ENCODE assay signal across 8 cellular contexts in the genomic region with DNA sequence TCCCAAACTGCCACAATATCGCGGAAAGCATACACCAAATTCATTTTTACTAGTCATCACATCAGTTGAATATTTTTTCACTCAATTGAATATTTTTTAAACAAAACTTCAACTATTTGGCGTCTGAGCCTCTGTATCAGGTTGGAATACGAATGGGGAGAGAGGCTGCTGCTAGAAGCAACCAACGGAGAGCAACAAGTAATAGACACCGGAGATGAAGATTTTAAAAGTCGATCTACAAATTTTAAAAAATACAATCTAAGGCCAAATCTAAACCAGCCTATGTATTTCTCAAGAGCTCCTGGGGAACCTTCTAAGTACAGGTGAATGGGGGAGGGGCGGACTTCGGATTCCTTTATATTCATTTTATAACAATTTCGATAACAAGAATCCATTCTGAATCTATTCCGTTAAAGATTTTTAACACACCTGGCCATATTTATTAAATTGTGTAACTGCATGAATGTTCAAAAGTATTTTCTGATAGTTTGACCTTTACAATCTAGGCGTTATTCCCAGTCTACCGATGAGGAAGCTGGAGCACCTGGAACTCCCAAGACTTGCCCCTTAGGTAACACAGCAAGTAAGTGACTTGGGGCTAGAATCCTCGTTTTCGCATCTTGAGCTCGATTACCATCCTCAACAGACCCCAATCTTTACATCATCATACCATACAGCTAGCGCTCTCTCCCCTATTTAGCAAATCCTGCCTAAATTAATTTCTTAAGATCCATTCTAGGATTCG. TPM values are rescaled to one million over a fixed set of nuclear protein-coding genes. Genes with fewer than 3 reads are reported as not detected.
A peak's percentile ranks its signal among the peaks of the same experiment; 100 is the strongest.
DNase-seq lines count a peak whose midpoint lies in the region; TF ChIP-seq lines count a peak whose summit lies in the region.

No MANE protein-coding gene starts in this region.

- peak overlapping the region; percentile 89 for H3K4me3 Mint-ChIP-seq in T-helper 1 cell treated with Interleukin-12 subunit alpha and Interleukin-12 subunit beta and Interleukin-4 antibody, amounts not matched to agents 30 μg/mL and 1 μg/mL, for 36 hours
- peak overlapping the region; percentile 96 for H3K4me3 Mint-ChIP-seq in glutamatergic neuron (ENCODE audit: unreplicated experiment)

- peaks cover 16% of the 10 kb centered on the region for H4K20me1 ChIP-seq in smooth muscle cell (ENCODE audit: low read depth)

- H3K4me3 ChIP-seq in smooth muscle cell = peak overlapping the region; percentile 80
- H3K4me3 ChIP-seq in effector memory CD4-positive, alpha-beta T cell (ENCODE audit: insufficient read depth, low read depth, low read length, poor library complexity, severe bottlenecking) = no peak overlapping the region

- H3K27me3 ChIP-seq in smooth muscle cell (ENCODE audit: low read depth) = no peaks in the 10 kb centered on the region
- H3K27me3 ChIP-seq in effector memory CD4-positive, alpha-beta T cell (replicated peaks; ENCODE audit: control insufficient read depth, insufficient read depth, low read length, poor library complexity, severe bottlenecking) = no peaks in the 10 kb centered on the region

- TF ChIP-seq CTCF in glutamatergic neuron (IDR thresholded peaks at IDR 0.05; ENCODE audit: partially characterized antibody, unreplicated experiment) (no peak), smooth muscle cell (IDR thresholded peaks at IDR 0.05; ENCODE audit: borderline replicate concordance, insufficient read depth, poor library complexity, severe bottlenecking) (no peak)

- DNase-seq in T-helper 1 cell (no peak), SW480 (ENCODE audit: low spot score) (peak; percentile 25), glutamatergic neuron (no peak), smooth muscle cell (lab: John Stamatoyannopoulos, UW; ENCODE audit: unreplicated experiment) (no peak), hypothalamus (lab: John Stamatoyannopoulos, UW) (no peak)
- no peak for DNase-seq in central memory CD4-positive, alpha-beta T cell
- DNase-seq in effector memory CD4-positive, alpha-beta T cell = no peak

- no peaks in the 10 kb centered on the region for H3K27me3 Mint-ChIP-seq in T-helper 1 cell treated with Interleukin-12 subunit alpha and Interleukin-12 subunit beta and Interleukin-4 antibody, amounts not matched to agents 30 μg/mL and 1 μg/mL, for 36 hours (ENCODE audit: low read depth)
- no peaks in the 10 kb centered on the region for H3K27me3 Mint-ChIP-seq in glutamatergic neuron (ENCODE audit: unreplicated experiment)

- H3F3A ChIP-seq in smooth muscle cell (ENCODE audit: low read depth) = no peaks in the 10 kb centered on the region

- 16% methylated on average over 18 of the region's 18 CpGs for WGBS in smooth muscle cell (ENCODE audit: low lambda C conversion rate)

- H3K27ac Mint-ChIP-seq in T-helper 1 cell treated with Interleukin-12 subunit alpha and Interleukin-12 subunit beta and Interleukin-4 antibody, amounts not matched to agents 30 μg/mL and 1 μg/mL, for 36 hours = peak overlapping the region; percentile 27
- peak overlapping the region; percentile 81 for H3K27ac Mint-ChIP-seq in glutamatergic neuron (ENCODE audit: unreplicated experiment)

- peaks cover 26% of the 10 kb centered on the region for H3K4me1 ChIP-seq in smooth muscle cell (ENCODE audit: low read depth)
- H3K4me1 ChIP-seq in effector memory CD4-positive, alpha-beta T cell (ENCODE audit: control insufficient read depth, insufficient read depth, low read length, poor library complexity, severe bottlenecking) = peaks cover 12% of the 10 kb centered on the region

- H2AFZ ChIP-seq in smooth muscle cell (ENCODE audit: low read depth) = peak overlapping the region; percentile 89

- no peaks in the 10 kb centered on the region for H3K9me3 Mint-ChIP-seq in T-helper 1 cell treated with Interleukin-12 subunit alpha and Interleukin-12 subunit beta and Interleukin-4 antibody, amounts not matched to agents 30 μg/mL and 1 μg/mL, for 36 hours
- H3K9me3 Mint-ChIP-seq in glutamatergic neuron (ENCODE audit: unreplicated experiment) = peaks cover 11% of the 10 kb centered on the region

- H3K36me3 ChIP-seq in smooth muscle cell (ENCODE audit: low read depth) = no peaks in the 10 kb centered on the region
- no peaks in the 10 kb centered on the region for H3K36me3 ChIP-seq in effector memory CD4-positive, alpha-beta T cell (ENCODE audit: control insufficient read depth, insufficient read depth, low read length)

- peaks cover 8% of the 10 kb centered on the region for H3K36me3 Mint-ChIP-seq in T-helper 1 cell treated with Interleukin-12 subunit alpha and Interleukin-12 subunit beta and Interleukin-4 antibody, amounts not matched to agents 30 μg/mL and 1 μg/mL, for 36 hours (ENCODE audit: low read depth)
- no peaks in the 10 kb centered on the region for H3K36me3 Mint-ChIP-seq in glutamatergic neuron (ENCODE audit: unreplicated experiment)

- peak overlapping the region; percentile 82 for H3K9ac ChIP-seq in smooth muscle cell (ENCODE audit: low read depth)

- H3K9me3 ChIP-seq in smooth muscle cell (replicated peaks; ENCODE audit: low read depth) = no peaks in the 10 kb centered on the region
- no peaks in the 10 kb centered on the region for H3K9me3 ChIP-seq in effector memory CD4-positive, alpha-beta T cell (ENCODE audit: control insufficient read depth, low read length)

- H3K4me1 Mint-ChIP-seq in T-helper 1 cell treated with Interleukin-12 subunit alpha and Interleukin-12 subunit beta and Interleukin-4 antibody, amounts not matched to agents 30 μg/mL and 1 μg/mL, for 36 hours (ENCODE audit: low read depth) = peaks cover 26% of the 10 kb centered on the region
- H3K4me1 Mint-ChIP-seq in glutamatergic neuron (ENCODE audit: low read depth, unreplicated experiment) = peaks cover 7% of the 10 kb centered on the region

- peak overlapping the region; percentile 97 for H3K4me2 ChIP-seq in smooth muscle cell

- H3K79me2 ChIP-seq in smooth muscle cell (ENCODE audit: low read depth) = peaks cover 44% of the 10 kb centered on the region

- H3K27ac ChIP-seq in smooth muscle cell (ENCODE audit: low read depth) = no peak overlapping the region
- no peak overlapping the region for H3K27ac ChIP-seq in effector memory CD4-positive, alpha-beta T cell (ENCODE audit: insufficient read depth, low read length, poor library complexity, severe bottlenecking)

RNA-seq across cellular contexts. Expression of gene GNPNAT1, which starts 1.2 kb away (rescaled TPM):
- 9.2 TPM for total RNA-seq in glutamatergic neuron (ENCODE audit: unreplicated experiment)
- total RNA-seq in smooth muscle cell = 22.9 and 23.5 TPM in 2 replicates
- 10.7 and 18.3 TPM in 2 replicates for polyA plus RNA-seq in smooth muscle cell
